8 cellular contexts compared by ENCODE assay signal in the genomic region with DNA sequence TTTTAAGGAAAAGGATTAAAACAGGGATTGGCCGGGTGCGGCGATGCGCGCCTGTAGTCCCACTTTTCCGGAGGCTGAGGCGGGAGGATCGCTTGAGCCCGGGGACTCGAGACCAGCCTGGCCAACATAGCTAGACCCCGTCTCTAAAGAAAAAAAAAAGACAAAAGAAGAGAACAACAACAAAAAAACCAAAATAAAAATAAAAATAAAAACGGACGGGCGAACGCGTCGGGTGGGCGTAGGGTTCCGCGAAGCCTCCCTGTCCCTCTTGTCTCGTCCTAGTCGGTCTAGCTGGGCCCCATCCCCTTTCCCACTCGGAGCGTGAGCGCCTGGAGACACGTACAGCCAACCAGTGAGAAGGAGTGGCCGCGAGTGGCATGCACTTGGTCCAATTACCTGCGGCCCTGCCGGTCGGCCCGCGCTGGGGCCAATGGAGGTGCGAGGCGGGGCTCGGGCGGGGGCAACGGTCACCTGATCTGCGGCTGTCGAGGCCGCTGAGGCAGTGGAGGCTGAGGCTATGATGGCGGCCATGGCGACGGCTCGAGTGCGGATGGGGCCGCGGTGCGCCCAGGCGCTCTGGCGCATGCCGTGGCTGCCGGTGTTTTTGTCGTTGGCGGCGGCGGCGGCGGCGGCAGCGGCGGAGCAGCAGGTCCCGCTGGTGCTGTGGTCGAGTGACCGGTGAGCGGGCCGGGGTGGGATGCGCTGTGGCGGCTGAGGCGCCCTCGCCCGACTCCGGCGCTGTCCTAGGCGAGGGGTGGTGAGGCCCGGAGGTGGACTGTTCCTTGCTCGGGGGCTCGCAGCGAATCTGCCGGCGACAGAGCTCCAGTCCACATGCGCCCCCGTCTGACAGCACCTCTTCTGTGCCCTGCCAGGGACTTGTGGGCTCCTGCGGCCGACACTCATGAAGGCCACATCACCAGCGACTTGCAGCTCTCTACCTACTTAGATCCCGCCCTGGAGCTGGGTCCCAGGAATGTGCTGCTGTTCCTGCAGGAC. TPM values are rescaled to one million over a fixed set of nuclear protein-coding genes. Genes with fewer than 3 reads are reported as not detected.
DNase-seq lines count a peak whose midpoint lies in the region; ATAC-seq and TF ChIP-seq lines count a peak whose summit lies in the region.

A gene with protein sequence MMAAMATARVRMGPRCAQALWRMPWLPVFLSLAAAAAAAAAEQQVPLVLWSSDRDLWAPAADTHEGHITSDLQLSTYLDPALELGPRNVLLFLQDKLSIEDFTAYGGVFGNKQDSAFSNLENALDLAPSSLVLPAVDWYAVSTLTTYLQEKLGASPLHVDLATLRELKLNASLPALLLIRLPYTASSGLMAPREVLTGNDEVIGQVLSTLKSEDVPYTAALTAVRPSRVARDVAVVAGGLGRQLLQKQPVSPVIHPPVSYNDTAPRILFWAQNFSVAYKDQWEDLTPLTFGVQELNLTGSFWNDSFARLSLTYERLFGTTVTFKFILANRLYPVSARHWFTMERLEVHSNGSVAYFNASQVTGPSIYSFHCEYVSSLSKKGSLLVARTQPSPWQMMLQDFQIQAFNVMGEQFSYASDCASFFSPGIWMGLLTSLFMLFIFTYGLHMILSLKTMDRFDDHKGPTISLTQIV (plus strand): TSS at position 502 of the 996 bp plus-strand sequence. CDS start 16 bp downstream, at position 518.

- H3K27me3 ChIP-seq in GM23248 (replicated peaks; ENCODE audit: insufficient read depth) (no peaks in the 10 kb centered on the region), RWPE2 (ENCODE audit: insufficient read depth, poor library complexity, severe bottlenecking) (no peaks in the 10 kb centered on the region)

- H3K9me3 ChIP-seq in GM23248 (ENCODE audit: low read depth), result no peaks in the 10 kb centered on the region
- H3K9me3 ChIP-seq in RWPE2 (ENCODE audit: severe bottlenecking), result no peaks in the 10 kb centered on the region

- peaks cover 6% of the 10 kb centered on the region for H3K4me1 Mint-ChIP-seq in nephron
- H3K4me1 Mint-ChIP-seq in stimulated activated naive CD8-positive, alpha-beta T cell treated with anti-CD3 and anti-CD28 coated beads, Interleukin-15, Interleukin-2, amounts not matched to agents 100 ng/mL and 50 ng/mL, for 24 hours (ENCODE audit: low read depth), result peaks cover 20% of the 10 kb centered on the region

- peaks cover 22% of the 10 kb centered on the region for H3K9me3 Mint-ChIP-seq in nephron
- H3K9me3 Mint-ChIP-seq in stimulated activated naive CD8-positive, alpha-beta T cell treated with anti-CD3 and anti-CD28 coated beads, Interleukin-15, Interleukin-2, amounts not matched to agents 100 ng/mL and 50 ng/mL, for 24 hours, result no peaks in the 10 kb centered on the region

- peak within 1 kb of the TSS; percentile 83 to 89 (median 87) for H3K4me3 Mint-ChIP-seq in nephron
- peak within 1 kb of the TSS; percentile 80 for H3K4me3 Mint-ChIP-seq in stimulated activated naive CD8-positive, alpha-beta T cell treated with anti-CD3 and anti-CD28 coated beads, Interleukin-15, Interleukin-2, amounts not matched to agents 100 ng/mL and 50 ng/mL, for 24 hours

- peak within 1 kb of the TSS in 2 of 3 experiments; percentile 69 to 82 for H3K27ac Mint-ChIP-seq in nephron
- H3K27ac Mint-ChIP-seq in stimulated activated naive CD8-positive, alpha-beta T cell treated with anti-CD3 and anti-CD28 coated beads, Interleukin-15, Interleukin-2, amounts not matched to agents 100 ng/mL and 50 ng/mL, for 24 hours, result peak within 1 kb of the TSS; percentile 63

- peak within 1 kb of the TSS; percentile 79 for H3K4me2 ChIP-seq in GM23248 (ENCODE audit: unreplicated experiment)

- 5 to 9% methylated on average over 30 to 32 of the region's 87 CpGs for WGBS in GM23248 (ENCODE audit: low coverage in 1 of 2, low lambda C conversion rate in 2 of 2, missing lambda C conversion rate in 2 of 2), 2 experiments

- no peaks in the 10 kb centered on the region for H4K20me1 ChIP-seq in GM23248 (ENCODE audit: insufficient read depth)

- peak within 1 kb of the TSS; percentile 74 for H3K4me3 ChIP-seq in GM23248
- H3K4me3 ChIP-seq in RWPE2 (ENCODE audit: severe bottlenecking), result peak within 1 kb of the TSS; percentile 68
- peak within 1 kb of the TSS; percentile 66 for H3K4me3 ChIP-seq in fibroblast of pulmonary artery (replicated peaks; ENCODE audit: low read depth, low read length)

- H3K36me3 ChIP-seq in GM23248 (ENCODE audit: low read depth) (no peaks in the 10 kb centered on the region), RWPE2 (ENCODE audit: low read depth) (no peaks in the 10 kb centered on the region)

- ATAC-seq in RWPE2 (ENCODE audit: low read depth), result peak; percentile 100

- in situ Hi-C loops in GM23248 (cut with MboI), result no loop called here

- H3K4me1 ChIP-seq in GM23248 (ENCODE audit: insufficient read depth) (no peaks in the 10 kb centered on the region), RWPE2 (ENCODE audit: insufficient read depth, poor library complexity, severe bottlenecking) (no peaks in the 10 kb centered on the region)

- peak; percentile 94 for DNase-seq in Daoy (ENCODE audit: low read depth)
- peak; percentile 93 for DNase-seq in GM23248
- DNase-seq in Kasumi-1 (lab: John Stamatoyannopoulos, UW), result peak; percentile 78 to 84
- DNase-seq in RWPE2 (ENCODE audit: low spot score), result peak; percentile 89
- peak; percentile 83 for DNase-seq in activated T-helper 9 cell treated with anti-CD3 and anti-CD28 coated beads, Interleukin-2, amount 50 U/mL, for 16 hours (ENCODE audit: low read depth)
- DNase-seq in fibroblast of pulmonary artery (ENCODE audit: low read depth), result peak; percentile 95

- peak within 1 kb of the TSS; percentile 70 for H2AFZ ChIP-seq in GM23248

- H3K27me3 Mint-ChIP-seq in nephron (ENCODE audit: low read depth), result no peaks in the 10 kb centered on the region
- no peaks in the 10 kb centered on the region for H3K27me3 Mint-ChIP-seq in stimulated activated naive CD8-positive, alpha-beta T cell treated with anti-CD3 and anti-CD28 coated beads, Interleukin-15, Interleukin-2, amounts not matched to agents 100 ng/mL and 50 ng/mL, for 24 hours

- H3F3A ChIP-seq in GM23248 (ENCODE audit: insufficient read depth), result no peaks in the 10 kb centered on the region

- peak within 1 kb of the TSS; percentile 81 for H3K9ac ChIP-seq in GM23248

- TF ChIP-seq CTCF in RWPE2 (IDR thresholded peaks at IDR 0.05; ENCODE audit: poor library complexity, severe bottlenecking) (no peak), fibroblast of pulmonary artery (IDR thresholded peaks at IDR 0.05; ENCODE audit: low read length, missing control alignments) (no peak), nephron (IDR thresholded peaks at IDR 0.05; ENCODE audit: unreplicated experiment in 3 of 3) (no peak)

- H3K9me2 ChIP-seq in GM23248 (ENCODE audit: insufficient read depth), result no peaks in the 10 kb centered on the region

- peaks cover 31% of the 10 kb centered on the region for H3K79me2 ChIP-seq in GM23248 (ENCODE audit: insufficient read depth)

- H3K36me3 Mint-ChIP-seq in nephron (ENCODE audit: low read depth), result peaks cover 12% of the 10 kb centered on the region
- no peaks in the 10 kb centered on the region for H3K36me3 Mint-ChIP-seq in stimulated activated naive CD8-positive, alpha-beta T cell treated with anti-CD3 and anti-CD28 coated beads, Interleukin-15, Interleukin-2, amounts not matched to agents 100 ng/mL and 50 ng/mL, for 24 hours (ENCODE audit: low read depth)

- H3K27ac ChIP-seq in GM23248, result peak within 1 kb of the TSS; percentile 41; the same call in 1 of the 2 replicates
- peak within 1 kb of the TSS; percentile 24 for H3K27ac ChIP-seq in RWPE2 (ENCODE audit: poor library complexity, severe bottlenecking)

RNA-seq across cellular contexts. Expression of the gene that starts here (rescaled TPM):
- 26.3 and 30.9 TPM in 2 replicates for total RNA-seq in Daoy (2014; rRNA removed; shearing (Covaris generic))
- total RNA-seq in GM23248 (2014; rRNA removed; shearing (Covaris generic)), result 73.2 and 87.8 TPM in 2 replicates
- polyA plus RNA-seq in GM23248 (2016; fragmentation: Nextera tagmentation; extraction: Ambion mirVana), result 156 and 158 TPM in 2 replicates

Comparison
In these comparisons a context has a peak if more than half of its experiments do, and no peak if none do; other contexts are left out.
1. Peak in every context shown above with its lines: DNase-seq, ATAC-seq, H3K4me3 ChIP-seq and H3K27ac ChIP-seq.